9 cellular contexts compared by ENCODE assay signal in genomic region chr13:47499358-47500150, GRCh38.
A peak's percentile ranks its signal among the peaks of the same experiment; 100 is the strongest.
DNase-seq lines count a peak whose midpoint lies in the region; ATAC-seq, FAIRE-seq and TF ChIP-seq lines count a peak whose summit lies in the region.
"Had no signal": no experiment of that assay in that cellular context is flagged by ENCODE, and none has a peak within 500 bp of the region (broad histone marks: within the 10 kb centered on the region; RNA-seq: fewer than 3 reads in every experiment).

No MANE protein-coding gene starts in this region.

- intact Hi-C loops in sciatic nerve (cut with DNase I), result no loop called here

- no peak overlapping the region for H3K4me3 ChIP-seq in epithelial cell of proximal tubule (ENCODE audit: low read depth, low read length)

- no peak for FAIRE-seq in RCC 7860 (lab: Jason Lieb, UNC)

- DNase-seq in GDM1 (lab: John Stamatoyannopoulos, UW) (peak; percentile 28), RCC 7860 (ENCODE audit: low spot score) (peak; percentile 57), epithelial cell of proximal tubule (ENCODE audit: low read depth) (peak; percentile 36), sciatic nerve (ENCODE audit: low spot score) (no peak)
- DNase-seq in activated CD4-positive, alpha-beta T cell treated with anti-CD3 and anti-CD28 coated beads, Interleukin-2, amount 50 U/mL, for 48 hours, result no peak
- DNase-seq: nucleus accumbens had no signal

- TF ChIP-seq CTCF in epithelial cell of proximal tubule (conservative IDR thresholded peaks at IDR 0.05; ENCODE audit: low read depth, low read length), result no peak

- ATAC-seq in sciatic nerve (peak; percentile 28), HG03045 (IDR thresholded peaks at IDR 0.05; ENCODE audit: unreplicated experiment) (no peak), HG03460 (IDR thresholded peaks at IDR 0.05; ENCODE audit: unreplicated experiment) (no peak), GM21423 (IDR thresholded peaks at IDR 0.05; ENCODE audit: unreplicated experiment) (no peak)

Comparison
In these comparisons a context has a peak if more than half of its experiments do, and no peak if none do; other contexts are left out.
1. DNase-seq: peak in GDM1 (single experiment), RCC 7860 (single experiment) and epithelial cell of proximal tubule (single experiment); none in sciatic nerve (single experiment) and activated CD4-positive, alpha-beta T cell treated with anti-CD3 and anti-CD28 coated beads, Interleukin-2, amount 50 U/mL, for 48 hours (0 of 2).